ENCODE assay signal across 9 cellular contexts in the genomic region with DNA sequence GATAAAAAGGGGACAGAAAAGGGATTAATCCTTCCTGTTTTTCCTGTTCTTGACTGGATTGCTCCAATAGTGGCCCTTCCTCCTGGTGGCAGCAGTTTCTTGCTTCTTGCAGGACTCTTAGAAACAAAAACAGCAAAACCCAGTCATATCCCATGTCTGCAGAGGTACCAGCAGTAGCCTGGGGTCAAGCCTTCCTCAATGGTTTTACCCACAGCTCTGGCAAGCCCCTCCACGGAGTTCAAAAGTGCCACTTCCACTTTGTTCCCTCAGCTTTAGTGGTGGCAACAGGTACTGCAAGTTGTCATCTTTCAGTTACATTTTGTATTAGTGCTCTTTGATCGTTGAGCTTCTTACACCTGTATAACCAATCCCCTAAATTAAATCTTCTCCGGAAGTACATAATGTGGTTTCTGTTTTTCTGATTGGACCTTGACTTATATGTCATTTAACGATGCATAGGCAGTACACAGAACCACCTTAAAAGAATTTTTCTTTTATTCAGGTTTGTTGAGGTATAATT. TPM values are rescaled to one million over a fixed set of nuclear protein-coding genes. Genes with fewer than 3 reads are reported as not detected.
DNase-seq lines count a peak whose midpoint lies in the region; ATAC-seq and TF ChIP-seq lines count a peak whose summit lies in the region.
"Had no signal": no experiment of that assay in that cellular context is flagged by ENCODE, and none has a peak within 500 bp of the region (broad histone marks: within the 10 kb centered on the region; RNA-seq: fewer than 3 reads in every experiment).

No MANE protein-coding gene starts in this region.

- H3K4me3 ChIP-seq in adipocyte (ENCODE audit: low read length) (no peak overlapping the region), right lobe of liver (no peak overlapping the region)
- H3K4me3 ChIP-seq: BLaER1 treated with 17β-estradiol and CSF1 and Interleukin-3, amounts not matched to agents 10 nM and 100 nM had no signal

- no peaks in the 10 kb centered on the region for H3K9me3 ChIP-seq in adipocyte (ENCODE audit: control insufficient read depth, low read length)
- H3K9me3 ChIP-seq in right lobe of liver: no peaks in the 10 kb centered on the region
- H3K9me3 ChIP-seq: BLaER1 treated with 17β-estradiol and CSF1 and Interleukin-3, amounts not matched to agents 10 nM and 100 nM had no signal

- H3K27ac ChIP-seq in right lobe of liver: no peak overlapping the region
- H3K27ac ChIP-seq: BLaER1 treated with 17β-estradiol and CSF1 and Interleukin-3, amounts not matched to agents 10 nM and 100 nM had no signal

- H3K4me1 ChIP-seq in adipocyte (ENCODE audit: control insufficient read depth, insufficient read depth, low read length) (no peaks in the 10 kb centered on the region), right lobe of liver (no peaks in the 10 kb centered on the region)
- H3K4me1 ChIP-seq: BLaER1 treated with 17β-estradiol and CSF1 and Interleukin-3, amounts not matched to agents 10 nM and 100 nM had no signal

- no peak overlapping the region for H3K9ac ChIP-seq in adipocyte (ENCODE audit: low read length)
- H3K9ac ChIP-seq: BLaER1 treated with 17β-estradiol and CSF1 and Interleukin-3, amounts not matched to agents 10 nM and 100 nM had no signal

- ATAC-seq in GM19395 (IDR thresholded peaks at IDR 0.05; ENCODE audit: unreplicated experiment): peak; percentile 76
- peak; percentile 59 to 84 (median 73) for ATAC-seq in right lobe of liver

- 10% methylated on average over 4 of the region's 4 CpGs for WGBS in right lobe of liver (ENCODE audit: insufficient coverage, low coverage, low lambda C conversion rate, missing lambda C conversion rate)

- H3K36me3 ChIP-seq in adipocyte (ENCODE audit: control insufficient read depth, insufficient read depth, low read length, severe bottlenecking) (no peaks in the 10 kb centered on the region), right lobe of liver (no peaks in the 10 kb centered on the region)
- H3K36me3 ChIP-seq: BLaER1 treated with 17β-estradiol and CSF1 and Interleukin-3, amounts not matched to agents 10 nM and 100 nM had no signal

- no peaks in the 10 kb centered on the region for H3K27me3 ChIP-seq in adipocyte (replicated peaks; ENCODE audit: control insufficient read depth, insufficient read depth, low read length)
- H3K27me3 ChIP-seq in right lobe of liver: no peaks in the 10 kb centered on the region
- H3K27me3 ChIP-seq: BLaER1 treated with 17β-estradiol and CSF1 and Interleukin-3, amounts not matched to agents 10 nM and 100 nM had no signal

- TF ChIP-seq POLR2A in right lobe of liver (IDR thresholded peaks at IDR 0.05): no peak

- in situ Hi-C loops in G401 (cut with HindIII; ENCODE audit: low sequenced_read_pairs): no loop called here

- intact Hi-C loops in right lobe of liver (cut with DNase I): no loop called here

- peak; percentile 50 to 64 (median 55) for TF ChIP-seq CTCF in right lobe of liver (IDR thresholded peaks at IDR 0.05)

- DNase-seq in NCI-H1105 treated with DMSO at 0.1 percent for 48 hours (lab: John Stamatoyannopoulos, UW): peak; percentile 22
- no peak for DNase-seq in NCI-H1105 (lab: John Stamatoyannopoulos, UW)
- peak; percentile 24 for DNase-seq in M059J (ENCODE audit: low read depth)
- DNase-seq in adipocyte (ENCODE audit: low read depth): peak; percentile 24
- DNase-seq in right lobe of liver: no peak
- no peak for DNase-seq in A172 (ENCODE audit: low spot score)
- no peak for DNase-seq in G401 (ENCODE audit: low spot score)

RNA-seq across cellular contexts. Expression of gene RANBP6, which starts 8.7 kb away (rescaled TPM):
- total RNA-seq in M059J (2014; rRNA removed; shearing (Covaris generic)): 33.1 and 39.2 TPM in 2 replicates
- total RNA-seq in right lobe of liver: 10 to 100 TPM in 2 of 6 experiments, 1 to 10 TPM in 4; 6.2 to 11.7 (median 8.4) TPM
- 37.3 and 39.3 TPM in 2 replicates for total RNA-seq in A172 (2014; rRNA removed; shearing (Covaris generic))
- total RNA-seq in G401 (2014; rRNA removed; shearing (Covaris generic)): 4.4 and 12.6 TPM in 2 replicates

Comparison
In these comparisons a context has a peak if more than half of its experiments do, and no peak if none do; other contexts are left out.
1. DNase-seq: peak in NCI-H1105 treated with DMSO at 0.1 percent for 48 hours (single experiment), M059J (single experiment) and adipocyte (single experiment); none in NCI-H1105 (single experiment), right lobe of liver (0 of 3), A172 (single experiment) and G401 (single experiment).